In the genomic region with DNA sequence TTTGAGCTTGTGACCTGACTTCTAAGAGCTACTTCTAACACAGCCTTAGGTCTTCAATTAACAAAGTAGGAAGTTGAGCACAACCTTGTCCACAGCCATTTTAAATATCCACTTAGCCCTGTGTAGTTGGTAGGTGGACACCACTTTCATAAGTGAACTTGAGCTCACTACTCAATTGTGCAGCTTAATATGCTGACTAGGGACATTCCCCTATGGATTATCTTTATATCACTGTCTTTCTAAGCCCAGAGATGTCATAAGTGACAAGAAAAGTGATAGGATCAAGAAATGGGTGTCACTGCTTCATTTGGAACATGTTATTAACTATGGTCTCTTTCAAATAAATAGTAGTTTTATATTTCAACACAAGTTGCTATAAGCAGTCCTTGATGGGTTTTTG, we compare ENCODE assay signal across 1 cellular context.
TF ChIP-seq lines count a peak whose summit lies in the region.

No MANE protein-coding gene starts in this region.

TF ChIP-seq in HepG2, 621 proteins besides CTCF, POLR2A, EP300 and RAD21:
- TF ChIP-seq MAFF (IDR thresholded peaks at IDR 0.05; ENCODE audit: low read depth, low read length), result peak; percentile 51
- TF ChIP-seq, protein P1, sequence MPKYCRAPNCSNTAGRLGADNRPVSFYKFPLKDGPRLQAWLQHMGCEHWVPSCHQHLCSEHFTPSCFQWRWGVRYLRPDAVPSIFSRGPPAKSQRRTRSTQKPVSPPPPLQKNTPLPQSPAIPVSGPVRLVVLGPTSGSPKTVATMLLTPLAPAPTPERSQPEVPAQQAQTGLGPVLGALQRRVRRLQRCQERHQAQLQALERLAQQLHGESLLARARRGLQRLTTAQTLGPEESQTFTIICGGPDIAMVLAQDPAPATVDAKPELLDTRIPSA (CRISPR knock-in tag; IDR thresholded peaks at IDR 0.05; ENCODE audit: borderline replicate concordance), result no peak
- TF ChIP-seq, protein P2, sequence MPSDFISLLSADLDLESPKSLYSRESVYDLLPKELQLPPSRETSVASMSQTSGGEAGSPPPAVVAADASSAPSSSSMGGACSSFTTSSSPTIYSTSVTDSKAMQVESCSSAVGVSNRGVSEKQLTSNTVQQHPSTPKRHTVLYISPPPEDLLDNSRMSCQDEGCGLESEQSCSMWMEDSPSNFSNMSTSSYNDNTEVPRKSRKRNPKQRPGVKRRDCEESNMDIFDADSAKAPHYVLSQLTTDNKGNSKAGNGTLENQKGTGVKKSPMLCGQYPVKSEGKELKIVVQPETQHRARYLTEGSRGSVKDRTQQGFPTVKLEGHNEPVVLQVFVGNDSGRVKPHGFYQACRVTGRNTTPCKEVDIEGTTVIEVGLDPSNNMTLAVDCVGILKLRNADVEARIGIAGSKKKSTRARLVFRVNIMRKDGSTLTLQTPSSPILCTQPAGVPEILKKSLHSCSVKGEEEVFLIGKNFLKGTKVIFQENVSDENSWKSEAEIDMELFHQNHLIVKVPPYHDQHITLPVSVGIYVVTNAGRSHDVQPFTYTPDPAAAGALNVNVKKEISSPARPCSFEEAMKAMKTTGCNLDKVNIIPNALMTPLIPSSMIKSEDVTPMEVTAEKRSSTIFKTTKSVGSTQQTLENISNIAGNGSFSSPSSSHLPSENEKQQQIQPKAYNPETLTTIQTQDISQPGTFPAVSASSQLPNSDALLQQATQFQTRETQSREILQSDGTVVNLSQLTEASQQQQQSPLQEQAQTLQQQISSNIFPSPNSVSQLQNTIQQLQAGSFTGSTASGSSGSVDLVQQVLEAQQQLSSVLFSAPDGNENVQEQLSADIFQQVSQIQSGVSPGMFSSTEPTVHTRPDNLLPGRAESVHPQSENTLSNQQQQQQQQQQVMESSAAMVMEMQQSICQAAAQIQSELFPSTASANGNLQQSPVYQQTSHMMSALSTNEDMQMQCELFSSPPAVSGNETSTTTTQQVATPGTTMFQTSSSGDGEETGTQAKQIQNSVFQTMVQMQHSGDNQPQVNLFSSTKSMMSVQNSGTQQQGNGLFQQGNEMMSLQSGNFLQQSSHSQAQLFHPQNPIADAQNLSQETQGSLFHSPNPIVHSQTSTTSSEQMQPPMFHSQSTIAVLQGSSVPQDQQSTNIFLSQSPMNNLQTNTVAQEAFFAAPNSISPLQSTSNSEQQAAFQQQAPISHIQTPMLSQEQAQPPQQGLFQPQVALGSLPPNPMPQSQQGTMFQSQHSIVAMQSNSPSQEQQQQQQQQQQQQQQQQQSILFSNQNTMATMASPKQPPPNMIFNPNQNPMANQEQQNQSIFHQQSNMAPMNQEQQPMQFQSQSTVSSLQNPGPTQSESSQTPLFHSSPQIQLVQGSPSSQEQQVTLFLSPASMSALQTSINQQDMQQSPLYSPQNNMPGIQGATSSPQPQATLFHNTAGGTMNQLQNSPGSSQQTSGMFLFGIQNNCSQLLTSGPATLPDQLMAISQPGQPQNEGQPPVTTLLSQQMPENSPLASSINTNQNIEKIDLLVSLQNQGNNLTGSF (CRISPR knock-in tag; IDR thresholded peaks at IDR 0.05), result no peak
- TF ChIP-seq MAFK (conservative IDR thresholded peaks at IDR 0.05 in 1 of 2, IDR thresholded peaks at IDR 0.05 in 1 of 2; ENCODE audit: low read length in 2 of 2), result peak; percentile 58 to 71
- no peak for TF ChIP-seq MYC (CRISPR knock-in tag; IDR thresholded peaks at IDR 0.05; ENCODE audit: borderline replicate concordance)
